11 cellular contexts compared by ENCODE assay signal in genomic region chr4:2977116-2978097, GRCh38. TPM values are rescaled to one million over a fixed set of nuclear protein-coding genes. Genes with fewer than 3 reads are reported as not detected.
DNase-seq lines count a peak whose midpoint lies in the region; ATAC-seq and TF ChIP-seq lines count a peak whose summit lies in the region.
"Had no signal": no experiment of that assay in that cellular context is flagged by ENCODE, and none has a peak within 500 bp of the region (broad histone marks: within the 10 kb centered on the region; RNA-seq: fewer than 3 reads in every experiment).

No MANE protein-coding gene starts in this region.

- in situ Hi-C loops in KBM-7 (cut with MboI; ENCODE audit: low pct_unique_long_range_greater_than_20kb, low sequenced_read_pairs), result no loop called here

- no peaks in the 10 kb centered on the region for H3K27me3 Mint-ChIP-seq in HFFc6 (ENCODE audit: insufficient read depth)

- DNase-seq in AG08395 (ENCODE audit: low spot score), result peak; percentile 81
- peak; percentile 41 for DNase-seq in HFFc6
- peak; percentile 67 for DNase-seq in astrocyte of the hippocampus (ENCODE audit: low read depth, low spot score)
- peak; percentile 79 for DNase-seq in islet precursor cell
- no peak for DNase-seq in RPMI8226
- no peak for DNase-seq in KBM-7
- DNase-seq: NCI-H1092 had no signal

- no peaks in the 10 kb centered on the region for H3K36me3 Mint-ChIP-seq in HFFc6 (ENCODE audit: low read depth)
- H3K36me3 Mint-ChIP-seq: naive thymus-derived CD8-positive, alpha-beta T cell had no signal

- no peak for TF ChIP-seq CTCF in HFFc6 (IDR thresholded peaks at IDR 0.05)

- peaks cover 17% of the 10 kb centered on the region for H3K4me1 Mint-ChIP-seq in HFFc6 (ENCODE audit: low read depth)

- H3K4me3 Mint-ChIP-seq in HFFc6, result peak overlapping the region; percentile 40; the same call in 1 of the 2 replicates
- H3K4me3 Mint-ChIP-seq: activated CD8-positive, alpha-beta T cell treated with anti-CD3 and anti-CD28 coated beads for 36 hours; naive thymus-derived CD8-positive, alpha-beta T cell had no signal

- peak overlapping the region; percentile 86 for H3K27ac Mint-ChIP-seq in HFFc6
- H3K27ac Mint-ChIP-seq: activated CD8-positive, alpha-beta T cell treated with anti-CD3 and anti-CD28 coated beads for 36 hours; naive thymus-derived CD8-positive, alpha-beta T cell had no signal

- ATAC-seq in GM18867 (IDR thresholded peaks at IDR 0.05; ENCODE audit: unreplicated experiment) (no peak), HG03571 (IDR thresholded peaks at IDR 0.05; ENCODE audit: unreplicated experiment) (no peak)

- H3K9me3 Mint-ChIP-seq in HFFc6, result peaks cover 8% of the 10 kb centered on the region

RNA-seq across cellular contexts. Expression of gene GRK4, which starts 14.0 kb away (rescaled TPM):
- 1 to 10 TPM; 5.1 to 8.1 (median 6.7) TPM for total RNA-seq in HFFc6 (2021; fragmentation: NEBNext Ultra II Directional; extraction: Animal tissue kit (Norgen Biotek cat#: 25700))

RNA-seq across cellular contexts. Expression of gene NOP14, which starts 14.2 kb away (rescaled TPM):
- total RNA-seq in HFFc6 (2021; fragmentation: NEBNext Ultra II Directional; extraction: Animal tissue kit (Norgen Biotek cat#: 25700)), result 10 to 100 TPM; 34.8 to 39.4 (median 37.0) TPM

Comparison
In these comparisons a context has a peak if more than half of its experiments do, and no peak if none do; other contexts are left out.
1. DNase-seq: peak in AG08395 (single experiment), HFFc6 (single experiment), astrocyte of the hippocampus (single experiment) and islet precursor cell (single experiment); none in RPMI8226 (single experiment) and KBM-7 (single experiment).